ENCODE assay signal across 14 cellular contexts in genomic region chr3:12998648-12999047, GRCh38.
A peak's percentile ranks its signal among the peaks of the same experiment; 100 is the strongest.
DNase-seq lines count a peak whose midpoint lies in the region; ATAC-seq and TF ChIP-seq lines count a peak whose summit lies in the region.
"Had no signal": no experiment of that assay in that cellular context is flagged by ENCODE, and none has a peak within 500 bp of the region (broad histone marks: within the 10 kb centered on the region; RNA-seq: fewer than 3 reads in every experiment).

No MANE protein-coding gene starts in this region.

- H3K27me3 ChIP-seq in HL-60 (ENCODE audit: insufficient read depth, poor library complexity, severe bottlenecking), result peaks cover 5% of the 10 kb centered on the region
- no peaks in the 10 kb centered on the region for H3K27me3 ChIP-seq in right lobe of liver
- H3K27me3 ChIP-seq in stomach, result no peaks in the 10 kb centered on the region

- H3K4me3 Mint-ChIP-seq in activated T-helper 17 cell treated with anti-CD3 and anti-CD28 coated beads, Interleukin-2, amount 50 U/mL, for 72 hours, result no peak overlapping the region
- H3K4me3 Mint-ChIP-seq: WTC11 had no signal

- intact Hi-C loops in right lobe of liver (cut with DNase I), result no loop called here
- intact Hi-C loops in stomach (cut with DNase I; ENCODE audit: low total_unique reads), result no loop called here

- no peak for ATAC-seq in activated T-helper 17 cell treated with anti-CD3 and anti-CD28 coated beads, Interleukin-2, amount 50 U/mL, for 72 hours (replicated peaks)
- ATAC-seq in right lobe of liver, result no peak
- ATAC-seq: WTC11 had no signal

- TF ChIP-seq CTCF in HL-60 (IDR thresholded peaks at IDR 0.05; ENCODE audit: insufficient read depth, low read length), result no peak
- no peak for TF ChIP-seq CTCF in right lobe of liver (IDR thresholded peaks at IDR 0.05)
- no peak for TF ChIP-seq CTCF in stomach (IDR thresholded peaks at IDR 0.05)

- H3K27me3 Mint-ChIP-seq in activated T-helper 17 cell treated with anti-CD3 and anti-CD28 coated beads, Interleukin-2, amount 50 U/mL, for 72 hours, result no peaks in the 10 kb centered on the region
- H3K27me3 Mint-ChIP-seq: brain had no signal

- peaks cover 0 to 6% (median 0%) of the 10 kb centered on the region in 4 donors for H3K4me1 ChIP-seq in right lobe of liver
- H3K4me1 ChIP-seq in stomach, result peaks cover 3 to 54% (median 14%) of the 10 kb centered on the region in 4 donors

- H3K27ac ChIP-seq in HL-60 (replicated peaks), result peak overlapping the region; percentile 74
- H3K27ac ChIP-seq in right lobe of liver, result peak overlapping the region in 2 of 3 donors; percentile 26 to 50
- H3K27ac ChIP-seq in stomach, result peak overlapping the region; percentile 44 to 83 (median 59)

- no peak for TF ChIP-seq EP300 in stomach (IDR thresholded peaks at IDR 0.05)

- DNase-seq in HL-60 (ENCODE audit: low read depth in 1 of 2, low spot score in 1 of 2), result no peak
- peak in 1 of 3 donors; percentile 42 for DNase-seq in right lobe of liver
- no peak for DNase-seq in stomach
- DNase-seq in NCI-H524 (lab: John Stamatoyannopoulos, UW), result no peak
- no peak for DNase-seq in effector CD4-positive, alpha-beta T cell
- no peak for DNase-seq in retina
- DNase-seq: HCEC 1CT; SK-N-SH; stimulated activated CD4-positive, alpha-beta T cell treated with anti-CD3 and anti-CD28 coated beads, Interleukin-4, amount 100 ng/mL, for 4 hours; stimulated activated naive CD8-positive, alpha-beta T cell treated with anti-CD3 and anti-CD28 coated beads, Interleukin-15, Interleukin-2, amounts not matched to agents 100 U/mL and 50 U/mL, for 24 hours had no signal

- H3K9me3 ChIP-seq in right lobe of liver, result no peaks in the 10 kb centered on the region
- no peaks in the 10 kb centered on the region for H3K9me3 ChIP-seq in stomach
- H3K9me3 ChIP-seq: SK-N-SH had no signal

- 64% methylated on average over 4 of the region's 4 CpGs for WGBS in right lobe of liver (ENCODE audit: insufficient coverage, low coverage, low lambda C conversion rate, missing lambda C conversion rate)
- WGBS in stomach, 5 donors, result 76 to 85% (median 79%) methylated on average over 4 of the region's 4 CpGs

- H3K4me3 ChIP-seq in HL-60 (replicated peaks; ENCODE audit: insufficient read depth, low read length) (no peak overlapping the region), right lobe of liver (no peak overlapping the region), stomach (no peak overlapping the region)

- H3K36me3 Mint-ChIP-seq in activated T-helper 17 cell treated with anti-CD3 and anti-CD28 coated beads, Interleukin-2, amount 50 U/mL, for 72 hours (ENCODE audit: low read depth), result peaks cover 74% of the 10 kb centered on the region
- H3K36me3 Mint-ChIP-seq: WTC11 had no signal

- H3K36me3 ChIP-seq in right lobe of liver (no peaks in the 10 kb centered on the region), stomach (no peaks in the 10 kb centered on the region)

- peaks cover 49% of the 10 kb centered on the region for H3K4me1 Mint-ChIP-seq in activated T-helper 17 cell treated with anti-CD3 and anti-CD28 coated beads, Interleukin-2, amount 50 U/mL, for 72 hours

- H3K9me3 Mint-ChIP-seq in activated T-helper 17 cell treated with anti-CD3 and anti-CD28 coated beads, Interleukin-2, amount 50 U/mL, for 72 hours, result no peaks in the 10 kb centered on the region
- H3K9me3 Mint-ChIP-seq: brain had no signal

- no peak for TF ChIP-seq POLR2A in right lobe of liver (IDR thresholded peaks at IDR 0.05)
- TF ChIP-seq POLR2A in stomach (IDR thresholded peaks at IDR 0.05), result no peak

- peak overlapping the region; percentile 37 for H3K27ac Mint-ChIP-seq in activated T-helper 17 cell treated with anti-CD3 and anti-CD28 coated beads, Interleukin-2, amount 50 U/mL, for 72 hours
- H3K27ac Mint-ChIP-seq: progenitor cell of endocrine pancreas, WTC11 had no signal
